14 cellular contexts compared by ENCODE assay signal in the genomic region with DNA sequence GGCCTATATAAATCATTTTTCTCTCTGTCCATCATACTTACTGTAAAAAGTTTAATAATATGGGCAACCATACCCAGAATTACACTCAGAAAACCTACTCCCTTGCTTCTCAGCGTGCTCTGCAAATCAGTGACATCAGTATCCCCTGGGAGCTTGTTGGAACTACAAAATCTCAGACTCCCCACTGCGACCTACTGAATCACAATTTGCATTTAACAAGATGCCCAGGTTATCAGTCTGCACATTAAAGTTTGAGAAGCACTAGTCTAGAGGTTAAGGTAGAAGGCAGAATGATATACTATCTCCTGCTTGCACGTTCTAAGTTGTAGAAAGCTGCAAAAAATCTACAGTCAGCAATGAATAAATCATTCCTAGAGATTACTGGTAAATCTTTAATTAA.
DNase-seq lines count a peak whose midpoint lies in the region; ATAC-seq and TF ChIP-seq lines count a peak whose summit lies in the region.
"Had no signal": no experiment of that assay in that cellular context is flagged by ENCODE, and none has a peak within 500 bp of the region (broad histone marks: within the 10 kb centered on the region; RNA-seq: fewer than 3 reads in every experiment).

No MANE protein-coding gene starts in this region.

- peak; percentile 37 for ATAC-seq in GM18861 (IDR thresholded peaks at IDR 0.05; ENCODE audit: unreplicated experiment)
- ATAC-seq: CD8-positive, alpha-beta T cell; HCT116 had no signal

- no peak overlapping the region for H3K27ac ChIP-seq in A673 (ENCODE audit: low read depth, low read length, poor library complexity, severe bottlenecking)
- no peak overlapping the region for H3K27ac ChIP-seq in neural progenitor cell
- H3K27ac ChIP-seq: KMS-11 had no signal

- no peak overlapping the region for H3K4me2 ChIP-seq in neural progenitor cell
- H3K4me2 ChIP-seq: KMS-11 had no signal

- H3K36me3 Mint-ChIP-seq in neural progenitor cell: peaks cover 2% of the 10 kb centered on the region
- H3K36me3 Mint-ChIP-seq: CD14-positive monocyte had no signal

- H2AFZ ChIP-seq in neural progenitor cell (replicated peaks): no peak overlapping the region

- no peak for TF ChIP-seq CTCF in A673 (conservative IDR thresholded peaks at IDR 0.05; ENCODE audit: low read depth, low read length)
- TF ChIP-seq CTCF in neural progenitor cell (IDR thresholded peaks at IDR 0.05): no peak
- no peak for TF ChIP-seq CTCF in GM13976 (IDR thresholded peaks at IDR 0.05; ENCODE audit: borderline replicate concordance, control extremely low read depth, extremely low read depth, insufficient read depth, missing control alignments)

- H3K36me3 ChIP-seq in A673 (ENCODE audit: insufficient read depth, low read length, poor library complexity, severe bottlenecking) (no peaks in the 10 kb centered on the region), neural progenitor cell (no peaks in the 10 kb centered on the region)

- H3K27me3 ChIP-seq in A673 (replicated peaks; ENCODE audit: insufficient read depth, low read depth, low read length, poor library complexity) (no peaks in the 10 kb centered on the region), neural progenitor cell (no peaks in the 10 kb centered on the region)

- H3K4me3 ChIP-seq in A673 (ENCODE audit: low read depth, low read length, poor library complexity, severe bottlenecking) (no peak overlapping the region), neural progenitor cell (no peak overlapping the region)

- H3K4me1 ChIP-seq in A673 (ENCODE audit: insufficient read depth, low read length, poor library complexity, severe bottlenecking): peaks cover 18% of the 10 kb centered on the region
- H3K4me1 ChIP-seq in neural progenitor cell: peaks cover 6% of the 10 kb centered on the region

- H3K4me1 Mint-ChIP-seq in neural progenitor cell: peaks cover 7% of the 10 kb centered on the region

- DNase-seq in A673 (ENCODE audit: low spot score) (peak; percentile 79), NCI-H69 (lab: John Stamatoyannopoulos, UW) (peak; percentile 70), neural progenitor cell (ENCODE audit: low spot score) (peak; percentile 9), GM13976 (ENCODE audit: low spot score) (no peak), HuH-7 (ENCODE audit: low spot score) (no peak)
- no peak for DNase-seq in activated effector memory CD4-positive, alpha-beta T cell treated with Interleukin-2 at 50 U/mL for 16 hours
- DNase-seq: CD8-positive, alpha-beta T cell; COR-L47; DMS53; GF-D8 had no signal

- BruUV-seq in A673 (replicated peaks; lab: Mats Ljungman, UMichigan): no TSS peak

- H3K9me3 ChIP-seq in A673 (ENCODE audit: low read depth, low read length, poor library complexity, severe bottlenecking): no peaks in the 10 kb centered on the region
- no peaks in the 10 kb centered on the region for H3K9me3 ChIP-seq in neural progenitor cell (ENCODE audit: low read depth)

- no peak overlapping the region for H3K27ac Mint-ChIP-seq in neural progenitor cell
- H3K27ac Mint-ChIP-seq: CD14-positive monocyte; CD8-positive, alpha-beta T cell had no signal

- no peak overlapping the region for H3K4me3 Mint-ChIP-seq in neural progenitor cell
- H3K4me3 Mint-ChIP-seq: CD14-positive monocyte; CD8-positive, alpha-beta T cell had no signal

- H3K27me3 Mint-ChIP-seq in neural progenitor cell (ENCODE audit: insufficient read depth, low read depth): peaks cover 2% of the 10 kb centered on the region

- H4K20me1 ChIP-seq in neural progenitor cell (ENCODE audit: low read depth): no peaks in the 10 kb centered on the region

- in situ Hi-C loops in GM13976 (cut with MboI; ENCODE audit: low sequenced_read_pairs, unreplicated experiment): no loop called here

- CTCF ChIA-PET in A673 (lab: Charles Lee): no interaction called here

- POLR2A ChIA-PET in A673 (lab: Charles Lee; ENCODE audit: low non-redundant PET): no interaction called here

- H3F3A ChIP-seq in neural progenitor cell (ENCODE audit: low read depth): no peaks in the 10 kb centered on the region

- no peaks in the 10 kb centered on the region for H3K79me2 ChIP-seq in neural progenitor cell (ENCODE audit: low read depth)

- intact Hi-C loops in A673 (cut with micrococcal nuclease; ENCODE audit: unreplicated experiment): no loop called here

- no peaks in the 10 kb centered on the region for H3K9me3 Mint-ChIP-seq in neural progenitor cell
- H3K9me3 Mint-ChIP-seq: CD14-positive monocyte; CD8-positive, alpha-beta T cell had no signal

- no peak overlapping the region for H3K9ac ChIP-seq in neural progenitor cell
- H3K9ac ChIP-seq: KMS-11 had no signal

Comparison
In these comparisons a context has a peak if more than half of its experiments do, and no peak if none do; other contexts are left out.
1. DNase-seq: peak in A673 (single experiment), NCI-H69 (single experiment) and neural progenitor cell (single experiment); none in GM13976 (single experiment), HuH-7 (single experiment) and activated effector memory CD4-positive, alpha-beta T cell treated with Interleukin-2 at 50 U/mL for 16 hours (single experiment).